ENCODE assay signal across 9 cellular contexts in the genomic region with DNA sequence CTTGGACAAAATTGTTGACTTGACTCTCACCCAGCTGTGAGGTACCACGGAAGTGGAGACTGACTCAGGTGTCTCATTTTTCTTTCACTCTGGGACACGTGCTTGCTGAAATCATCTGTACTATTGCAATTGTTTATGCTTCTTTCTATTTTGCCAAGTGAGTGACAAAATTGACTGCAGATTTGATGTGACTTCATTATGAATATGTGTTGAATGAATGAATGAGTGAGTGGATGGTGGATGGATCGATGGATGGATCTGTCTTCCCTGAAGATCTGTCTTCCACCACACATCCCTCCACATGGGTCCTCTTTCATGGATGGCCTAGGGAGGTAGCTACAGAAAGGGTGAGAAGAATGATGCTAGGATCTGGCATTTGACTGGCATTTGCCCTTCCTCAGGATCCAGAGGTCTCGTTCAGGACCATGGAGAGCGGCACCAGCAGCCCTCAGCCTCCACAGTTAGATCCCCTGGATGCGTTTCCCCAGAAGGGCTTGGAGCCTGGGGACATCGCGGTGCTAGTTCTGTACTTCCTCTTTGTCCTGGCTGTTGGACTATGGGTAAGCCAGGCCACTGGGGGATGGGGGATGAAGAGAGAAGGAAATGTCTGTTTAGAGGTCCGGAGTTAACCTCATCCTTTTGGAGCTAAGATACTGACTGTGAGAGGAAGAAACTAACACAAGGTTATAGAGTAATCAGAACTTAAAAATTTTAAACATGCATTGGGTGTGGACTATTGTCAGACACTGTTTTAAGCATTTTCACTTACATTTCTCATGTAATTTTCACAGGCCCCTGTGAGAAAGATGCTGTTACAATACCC. TPM values are rescaled to one million over a fixed set of nuclear protein-coding genes. Genes with fewer than 3 reads are reported as not detected.
DNase-seq lines count a peak whose midpoint lies in the region; ATAC-seq, FAIRE-seq and TF ChIP-seq lines count a peak whose summit lies in the region.
"Had no signal": no experiment of that assay in that cellular context is flagged by ENCODE, and none has a peak within 500 bp of the region (broad histone marks: within the 10 kb centered on the region; RNA-seq: fewer than 3 reads in every experiment).

No MANE protein-coding gene starts in this region.

- no peak for TF ChIP-seq EP300 in GM12878 (IDR thresholded peaks at IDR 0.05; ENCODE audit: borderline replicate concordance in 1 of 2, control insufficient read depth in 1 of 2, low read depth in 2 of 2, low read length in 2 of 2)
- no peak for TF ChIP-seq EP300 in HepG2 (IDR thresholded peaks at IDR 0.05; ENCODE audit: low read depth in 2 of 2, low read length in 2 of 2)
- peak; percentile 67; the same call in 1 of the 2 replicates for TF ChIP-seq EP300 in HepG2 (CRISPR knock-in tag; IDR thresholded peaks at IDR 0.05; ENCODE audit: borderline replicate concordance)

- H3K9ac ChIP-seq in GM12878 (ENCODE audit: control insufficient read depth, insufficient read depth, low read length) (no peak overlapping the region), HepG2 (ENCODE audit: insufficient read depth, low read depth, low read length) (no peak overlapping the region)

- FAIRE-seq in GM12878 (lab: Jason Lieb, UNC) (peak; percentile 68), HepG2 (lab: Jason Lieb, UNC) (peak; percentile 64), D721Med (lab: Jason Lieb, UNC) (no peak)

- intact Hi-C loops in GM12878 (cut with micrococcal nuclease; ENCODE audit: unreplicated experiment): no loop called here
- intact Hi-C loops in HepG2 (cut with micrococcal nuclease; ENCODE audit: unreplicated experiment): no loop called here

- ATAC-seq in GM12878 (peak; percentile 66), HepG2 (peak; percentile 91)

- no peak for TF ChIP-seq CTCF in GM12878 (IDR thresholded peaks at IDR 0.05 in 2 of 3, conservative IDR thresholded peaks at IDR 0.05 in 1 of 3; ENCODE audit: control insufficient read depth in 2 of 3, extremely low read depth in 1 of 3, insufficient read depth in 1 of 3, low read depth in 3 of 3, low read length in 3 of 3)
- TF ChIP-seq CTCF in HepG2 (CRISPR knock-in tag; IDR thresholded peaks at IDR 0.05): no peak
- TF ChIP-seq CTCF in D721Med (IDR thresholded peaks at IDR 0.05; ENCODE audit: insufficient read depth, missing control alignments): no peak

- H3K79me2 ChIP-seq in GM12878 (ENCODE audit: control insufficient read depth, insufficient read depth, low read length) (no peaks in the 10 kb centered on the region), HepG2 (ENCODE audit: insufficient read depth, low read length) (no peaks in the 10 kb centered on the region)

- TF ChIP-seq RAD21 in GM12878 (IDR thresholded peaks at IDR 0.05; ENCODE audit: insufficient read depth, low read depth, low read length) (no peak), HepG2 (CRISPR knock-in tag; IDR thresholded peaks at IDR 0.05) (peak; percentile 26; the same call in 1 of the 2 replicates)

- SMC1A ChIA-PET in GM12878 (lab: Charles Lee; ENCODE audit: uncharacterized antibody, unreplicated experiment): no interaction called here

- H3K27me3 ChIP-seq in GM12878 (replicated peaks in 1 of 2; ENCODE audit: control insufficient read depth in 2 of 2, insufficient read depth in 2 of 2, low read length in 1 of 2) (no peaks in the 10 kb centered on the region), HepG2 (ENCODE audit: control insufficient read depth in 1 of 2, insufficient read depth in 2 of 2, low read length in 2 of 2) (no peaks in the 10 kb centered on the region)

- H2AFZ ChIP-seq in GM12878 (ENCODE audit: control insufficient read depth, low read depth, low read length) (no peak overlapping the region), HepG2 (ENCODE audit: low read length) (no peak overlapping the region)
- H2AFZ ChIP-seq: PC-9 had no signal

- H4K20me1 ChIP-seq in GM12878 (ENCODE audit: control insufficient read depth, insufficient read depth): no peaks in the 10 kb centered on the region
- no peaks in the 10 kb centered on the region for H4K20me1 ChIP-seq in HepG2 (ENCODE audit: insufficient read depth, low read length)

- POLR2A ChIA-PET in HEK293T (lab: Yijun Ruan, JAX) (no interaction called here), GM12878 (lab: Charles Lee) (no interaction called here), HepG2 (lab: Yijun Ruan, JAX) (no interaction called here)

- no peak for TF ChIP-seq POLR2A in GM12878 (IDR thresholded peaks at IDR 0.05; ENCODE audit: low read depth, low read length)
- no peak for TF ChIP-seq POLR2A in HepG2 (IDR thresholded peaks at IDR 0.05; ENCODE audit: insufficient read depth in 1 of 2, low read depth in 2 of 2, low read length in 2 of 2)

- in situ Hi-C loops in GM12878 (cut with MboI): no loop called here
- in situ Hi-C loops in HepG2 (cut with HindIII; ENCODE audit: extremely low pct_ligation_motif_present, low pct_unique_long_range_greater_than_20kb): no loop called here

- H3K4me1 ChIP-seq in GM12878 (ENCODE audit: control insufficient read depth, insufficient read depth, low read length) (no peaks in the 10 kb centered on the region), HepG2 (ENCODE audit: insufficient read depth, low read length) (peaks cover 32% of the 10 kb centered on the region)

- CTCF ChIA-PET in HEK293T (lab: Yijun Ruan, JAX) (interaction anchor here (0.7 kb wide), 1 partner anchor 37 kb away, joined by 8 read pairs; no protein-coding TSS in a partner anchor), GM12878 (lab: Yijun Ruan, JAX) (interaction anchor here (1.7 kb wide), 1 partner anchor 354 kb away, joined by 3 read pairs; no protein-coding TSS in a partner anchor), HepG2 (lab: Yijun Ruan, JAX; ENCODE audit: low intra/inter-chr PET ratio, low total read pairs) (no interaction called here)

- BruUV-seq in GM12878 (replicated peaks; lab: Mats Ljungman, UMichigan) (no TSS peak), HepG2 (replicated peaks; lab: Mats Ljungman, UMichigan) (no TSS peak)

- DNase-seq in HEK293T (ENCODE audit: extremely low spot score) (peak; percentile 77), SKM-1 treated with dmso at 0.1 percent for 144 hours (lab: John Stamatoyannopoulos, UW; ENCODE audit: unreplicated experiment) (peak; percentile 7), GM12878 (ENCODE audit: low read depth, low spot score) (no peak), HepG2 (ENCODE audit: low spot score) (peak; percentile 72), stromal cell of bone marrow (ENCODE audit: low read depth) (peak; percentile 4), D721Med (ENCODE audit: insufficient read length, low spot score) (no peak), DMS153 treated with DMSO at 0.1 percent for 48 hours (lab: John Stamatoyannopoulos, UW; ENCODE audit: unreplicated experiment) (no peak)

- WGBS in GM12878 (ENCODE audit: insufficient coverage, insufficient replicate concordance, low lambda C conversion rate, missing lambda C conversion rate): 29% methylated on average over 9 of the region's 9 CpGs
- 36% methylated on average over 7 of the region's 9 CpGs for WGBS in HepG2 (ENCODE audit: low lambda C conversion rate)

- no peaks in the 10 kb centered on the region for H3K9me3 ChIP-seq in GM12878 (replicated peaks; ENCODE audit: control insufficient read depth, insufficient read depth, low read length)
- H3K9me3 ChIP-seq in HepG2 (ENCODE audit: low read length): no peaks in the 10 kb centered on the region

- H3K4me2 ChIP-seq in GM12878 (ENCODE audit: control insufficient read depth, insufficient read depth) (no peak overlapping the region), HepG2 (ENCODE audit: low read depth, low read length) (no peak overlapping the region; the same call in 1 of the 2 replicates)
- H3K4me2 ChIP-seq: PC-9 had no signal

- no peak overlapping the region for H3K27ac ChIP-seq in GM12878 (ENCODE audit: control insufficient read depth, insufficient read depth)
- no peak overlapping the region for H3K27ac ChIP-seq in HepG2 (ENCODE audit: extremely low read length, insufficient read depth, low read length)
- H3K27ac ChIP-seq: PC-9 had no signal

- H3K4me3 ChIP-seq in GM12878 (no peak overlapping the region), HepG2 (replicated peaks in 1 of 3; ENCODE audit: insufficient read depth in 1 of 3, low read depth in 2 of 3, low read length in 3 of 3) (no peak overlapping the region)
- H3K4me3 ChIP-seq: lung, PC-9 had no signal

- H3K36me3 ChIP-seq in GM12878 (ENCODE audit: control insufficient read depth in 2 of 2, insufficient read depth in 2 of 2, low read length in 1 of 2) (no peaks in the 10 kb centered on the region), HepG2 (replicated peaks in 1 of 2; ENCODE audit: control insufficient read depth in 1 of 2, insufficient read depth in 2 of 2, low read length in 2 of 2) (no peaks in the 10 kb centered on the region)

- RAD21 ChIA-PET in GM12878 (lab: Charles Lee; ENCODE audit: unreplicated experiment): no interaction called here

RNA-seq across cellular contexts. Expression of a gene that starts 12.7 kb away (rescaled TPM):
- not detected in 2 replicates for total RNA-seq in GM12878 (2013; cell fraction: nucleolus; rRNA removed)
- total RNA-seq in GM12878 (2014; rRNA removed) (not detected in 2 replicates), GM12878 (2014; rRNA removed; fragmentation: Illumina TruSeq; extraction: Trizol) (not detected in 2 replicates), GM12878 (2021) (not detected in 2 replicates), HepG2 (2016; rRNA removed; fragmentation: Illumina TruSeq; extraction: Trizol) (1.7 and 3.3 TPM in 2 replicates)
- not detected for polyA plus RNA-seq in GM12878 (2011; ENCODE audit: low read depth)
- polyA plus RNA-seq in GM12878 (2011; rRNA removed) (not detected in 2 replicates), GM12878 (2014; fragmentation: Illumina TruSeq; extraction: Trizol) (not detected in 2 replicates), GM12878 (2014; fragmentation: Nextera tagmentation; extraction: Ambion mirVana) (not detected), GM12878 (2014; rRNA removed) (0.10 TPM in 1 of 2 replicates, not detected in the other), GM12878 (2016; fragmentation: Nextera tagmentation; extraction: Ambion mirVana) (not detected), HepG2 (2011; rRNA removed) (1.2 and 1.7 TPM in 2 replicates)
- polyA plus RNA-seq in GM12878 (2011; cell fraction: cytosol; rRNA removed): not detected in 2 replicates
- polyA plus RNA-seq in GM12878 (2011; cell fraction: nucleus; rRNA removed): not detected in 2 replicates
- not detected in 2 replicates for polyA plus RNA-seq in GM12878 (2012)
- polyA minus RNA-seq in GM12878 (2011; rRNA and poly(A)+ RNA removed): not detected in 2 replicates
- polyA minus RNA-seq in GM12878 (2011; cell fraction: cytosol; rRNA and poly(A)+ RNA removed): not detected in 2 replicates
- polyA minus RNA-seq in GM12878 (2011; cell fraction: nucleus; rRNA and poly(A)+ RNA removed): not detected in 2 replicates
- 0.44 and 1.0 TPM in 2 replicates for total RNA-seq in HepG2 (2016; cell fraction: cytosol; rRNA removed; fragmentation: Illumina TruSeq; extraction: Trizol; ENCODE audit: low read depth)
- 1.3 and 3.5 TPM in 2 replicates for total RNA-seq in HepG2 (2016; cell fraction: insoluble cytoplasmic fraction; rRNA removed; fragmentation: Illumina TruSeq; extraction: Trizol)
- 0.86 and 0.93 TPM in 2 replicates for total RNA-seq in HepG2 (2016; cell fraction: membrane; rRNA removed; fragmentation: Illumina TruSeq; extraction: Trizol)
- 4.1 and 5.6 TPM in 2 replicates for total RNA-seq in HepG2 (2016; cell fraction: nucleus; rRNA removed; fragmentation: Illumina TruSeq; extraction: Trizol)
- polyA plus RNA-seq in HepG2 (2011; cell fraction: cytosol; rRNA removed): 0.36 and 0.38 TPM in 2 replicates
- 4.5 and 4.8 TPM in 2 replicates for polyA plus RNA-seq in HepG2 (2011; cell fraction: nucleus; rRNA removed)
- polyA plus RNA-seq in HepG2 (2012): 0.80 and 1.3 TPM in 2 replicates
- polyA plus RNA-seq in HepG2 (2016; cell fraction: cytosol; fragmentation: Illumina TruSeq; extraction: Trizol; ENCODE audit: low read depth): 0.45 and 0.52 TPM in 2 replicates
- 1.1 and 1.2 TPM in 2 replicates for polyA plus RNA-seq in HepG2 (2016; cell fraction: insoluble cytoplasmic fraction; fragmentation: Illumina TruSeq; extraction: Trizol; ENCODE audit: low read depth)
- polyA plus RNA-seq in HepG2 (2016; cell fraction: membrane; fragmentation: Illumina TruSeq; extraction: Trizol; ENCODE audit: low read depth): 1.1 and 1.3 TPM in 2 replicates
- polyA plus RNA-seq in HepG2 (2016; cell fraction: nucleus; fragmentation: Illumina TruSeq; extraction: Trizol; ENCODE audit: insufficient read depth, low read depth): 5.5 and 5.7 TPM in 2 replicates
- 0.77 and 1.0 TPM in 2 replicates for polyA minus RNA-seq in HepG2 (2011; rRNA and poly(A)+ RNA removed; ENCODE audit: low replicate concordance)
- polyA minus RNA-seq in HepG2 (2011; cell fraction: cytosol; rRNA and poly(A)+ RNA removed): 0.49 TPM in 1 of 2 replicates, not detected in the other
- polyA minus RNA-seq in HepG2 (2011; cell fraction: nucleus; rRNA and poly(A)+ RNA removed): 2.5 and 3.5 TPM in 2 replicates

Comparison
In these comparisons a context has a peak if more than half of its experiments do, and no peak if none do; other contexts are left out.
1. DNase-seq: peak in HEK293T (single experiment), SKM-1 treated with dmso at 0.1 percent for 144 hours (single experiment), HepG2 (single experiment) and stromal cell of bone marrow (single experiment); none in GM12878 (single experiment), D721Med (single experiment) and DMS153 treated with DMSO at 0.1 percent for 48 hours (single experiment).